1 cellular context compared by ENCODE assay signal in the genomic region with DNA sequence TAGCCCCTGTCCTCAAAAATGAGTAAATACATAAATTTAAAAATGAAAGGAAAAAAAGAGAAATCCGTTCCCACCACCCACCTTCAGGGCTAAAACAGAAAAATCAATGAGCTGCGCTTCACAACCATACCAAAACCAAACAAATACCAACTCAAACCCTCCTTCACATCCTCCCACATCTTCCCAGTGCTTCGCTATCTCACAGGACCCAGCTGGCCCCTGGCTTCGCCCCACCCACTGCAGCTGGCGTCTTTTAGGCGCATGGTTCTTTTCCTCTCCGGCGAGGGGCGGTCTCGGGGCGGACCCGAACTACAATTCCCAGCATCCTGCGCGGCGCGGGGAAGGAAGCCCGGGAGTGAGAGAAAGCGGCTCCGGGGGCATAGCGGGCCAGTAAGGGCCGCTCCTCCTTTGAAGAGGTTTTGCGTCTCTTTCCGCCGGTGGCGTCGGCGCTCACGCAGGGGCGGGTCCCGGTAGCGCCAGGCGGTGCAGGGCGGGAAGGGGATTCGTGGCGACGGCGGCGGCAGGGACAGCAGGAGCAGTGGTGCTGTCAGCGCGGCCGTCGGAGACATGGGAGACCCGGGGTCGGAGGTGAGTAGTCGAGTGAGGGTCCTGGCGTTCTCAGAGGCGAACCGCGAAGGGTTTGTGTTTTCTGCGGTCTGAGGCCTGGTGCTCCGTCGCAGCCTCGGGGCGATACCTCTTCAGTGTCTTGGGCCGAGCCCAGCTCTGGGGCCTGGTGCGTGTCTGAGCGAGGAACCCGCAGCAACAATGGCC.
A peak's percentile ranks its signal among the peaks of the same experiment; 100 is the strongest.
TF ChIP-seq lines count a peak whose summit lies in the region.

A gene with protein sequence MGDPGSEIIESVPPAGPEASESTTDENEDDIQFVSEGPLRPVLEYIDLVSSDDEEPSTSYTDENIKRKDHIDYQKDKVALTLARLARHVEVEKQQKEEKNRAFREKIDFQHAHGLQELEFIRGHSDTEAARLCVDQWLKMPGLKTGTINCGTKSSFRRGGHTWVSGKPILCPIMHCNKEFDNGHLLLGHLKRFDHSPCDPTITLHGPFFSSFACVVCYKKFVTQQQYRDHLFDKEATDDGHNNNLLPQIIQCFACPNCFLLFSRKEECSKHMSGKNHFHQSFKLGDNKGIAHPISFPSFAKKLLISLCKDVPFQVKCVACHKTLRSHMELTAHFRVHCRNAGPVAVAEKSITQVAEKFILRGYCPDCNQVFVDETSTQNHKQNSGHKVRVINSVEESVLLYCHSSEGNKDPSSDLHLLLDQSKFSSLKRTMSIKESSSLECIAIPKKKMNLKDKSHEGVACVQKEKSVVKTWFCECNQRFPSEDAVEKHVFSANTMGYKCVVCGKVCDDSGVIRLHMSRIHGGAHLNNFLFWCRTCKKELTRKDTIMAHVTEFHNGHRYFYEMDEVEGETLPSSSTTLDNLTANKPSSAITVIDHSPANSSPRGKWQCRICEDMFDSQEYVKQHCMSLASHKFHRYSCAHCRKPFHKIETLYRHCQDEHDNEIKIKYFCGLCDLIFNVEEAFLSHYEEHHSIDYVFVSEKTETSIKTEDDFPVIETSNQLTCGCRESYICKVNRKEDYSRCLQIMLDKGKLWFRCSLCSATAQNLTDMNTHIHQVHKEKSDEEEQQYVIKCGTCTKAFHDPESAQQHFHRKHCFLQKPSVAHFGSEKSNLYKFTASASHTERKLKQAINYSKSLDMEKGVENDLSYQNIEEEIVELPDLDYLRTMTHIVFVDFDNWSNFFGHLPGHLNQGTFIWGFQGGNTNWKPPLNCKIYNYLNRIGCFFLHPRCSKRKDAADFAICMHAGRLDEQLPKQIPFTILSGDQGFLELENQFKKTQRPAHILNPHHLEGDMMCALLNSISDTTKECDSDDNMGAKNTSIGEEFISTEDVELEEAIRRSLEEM (plus strand): TSS at position 502 of the 771 bp plus-strand sequence. CDS start 66 bp downstream, at position 568.

TF ChIP-seq in K562, 482 proteins besides CTCF, POLR2A, EP300 and RAD21 (continued from another document and continues in another):
- TF ChIP-seq, protein P1, sequence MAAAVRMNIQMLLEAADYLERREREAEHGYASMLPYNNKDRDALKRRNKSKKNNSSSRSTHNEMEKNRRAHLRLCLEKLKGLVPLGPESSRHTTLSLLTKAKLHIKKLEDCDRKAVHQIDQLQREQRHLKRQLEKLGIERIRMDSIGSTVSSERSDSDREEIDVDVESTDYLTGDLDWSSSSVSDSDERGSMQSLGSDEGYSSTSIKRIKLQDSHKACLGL (CRISPR knock-in tag; IDR thresholded peaks at IDR 0.05; ENCODE audit: borderline replicate concordance, poor library complexity, severe bottlenecking) = no peak
- TF ChIP-seq KLF6 (CRISPR knock-in tag; IDR thresholded peaks at IDR 0.05; ENCODE audit: borderline replicate concordance) (peak; percentile 77; the same call in 1 of the 2 replicates), TRIM28 (IDR thresholded peaks at IDR 0.05) (peak; percentile 42; the same call in 1 of the 2 replicates), MBD2 (IDR thresholded peaks at IDR 0.05; ENCODE audit: borderline replicate concordance, low read depth) (peak; percentile 88), ATF1 (CRISPR knock-in tag; IDR thresholded peaks at IDR 0.05) (no peak), ATF1 (tag; IDR thresholded peaks at IDR 0.05) (peak; percentile 89), PCBP1 (IDR thresholded peaks at IDR 0.05; ENCODE audit: low read depth, low read length, poor library complexity, severe bottlenecking) (no peak), SMAD1 (IDR thresholded peaks at IDR 0.05; ENCODE audit: low read depth, low read length, partially characterized antibody) (peak; percentile 39), ZNF408 (CRISPR knock-in tag; IDR thresholded peaks at IDR 0.05; ENCODE audit: low read depth) (no peak), MEIS2 (IDR thresholded peaks at IDR 0.05; ENCODE audit: partially characterized antibody) (peak; percentile 16), EHMT2 (IDR thresholded peaks at IDR 0.05) (peak; percentile 49; the same call in 1 of the 2 replicates), NCOR1 (IDR thresholded peaks at IDR 0.05) (peak; percentile 92), CHD1 (IDR thresholded peaks at IDR 0.05; ENCODE audit: low read length) (no peak), C11orf30 (IDR thresholded peaks at IDR 0.05; ENCODE audit: low read depth) (no peak), KLF16 (IDR thresholded peaks at IDR 0.05) (peak; percentile 96), MTA1 (IDR thresholded peaks at IDR 0.05; ENCODE audit: borderline replicate concordance) (no peak), ZNF583 (CRISPR knock-in tag; IDR thresholded peaks at IDR 0.05) (peak; percentile 29; the same call in 1 of the 2 replicates), ZNF184 (CRISPR knock-in tag; IDR thresholded peaks at IDR 0.05) (no peak), ESRRA (IDR thresholded peaks at IDR 0.05; ENCODE audit: borderline replicate concordance, low read depth) (no peak; the same call in 1 of the 2 replicates), ZNF121 (CRISPR knock-in tag; conservative IDR thresholded peaks at IDR 0.05) (no peak), TAF15 (IDR thresholded peaks at IDR 0.05; ENCODE audit: low read depth, low read length) (no peak)
- TF ChIP-seq, protein P2, sequence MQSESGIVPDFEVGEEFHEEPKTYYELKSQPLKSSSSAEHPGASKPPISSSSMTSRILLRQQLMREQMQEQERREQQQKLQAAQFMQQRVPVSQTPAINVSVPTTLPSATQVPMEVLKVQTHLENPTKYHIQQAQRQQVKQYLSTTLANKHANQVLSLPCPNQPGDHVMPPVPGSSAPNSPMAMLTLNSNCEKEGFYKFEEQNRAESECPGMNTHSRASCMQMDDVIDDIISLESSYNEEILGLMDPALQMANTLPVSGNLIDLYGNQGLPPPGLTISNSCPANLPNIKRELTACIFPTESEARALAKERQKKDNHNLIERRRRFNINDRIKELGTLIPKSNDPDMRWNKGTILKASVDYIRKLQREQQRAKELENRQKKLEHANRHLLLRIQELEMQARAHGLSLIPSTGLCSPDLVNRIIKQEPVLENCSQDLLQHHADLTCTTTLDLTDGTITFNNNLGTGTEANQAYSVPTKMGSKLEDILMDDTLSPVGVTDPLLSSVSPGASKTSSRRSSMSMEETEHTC (IDR thresholded peaks at IDR 0.05) = no peak; the same call in 1 of the 2 replicates
- TF ChIP-seq, protein P3, sequence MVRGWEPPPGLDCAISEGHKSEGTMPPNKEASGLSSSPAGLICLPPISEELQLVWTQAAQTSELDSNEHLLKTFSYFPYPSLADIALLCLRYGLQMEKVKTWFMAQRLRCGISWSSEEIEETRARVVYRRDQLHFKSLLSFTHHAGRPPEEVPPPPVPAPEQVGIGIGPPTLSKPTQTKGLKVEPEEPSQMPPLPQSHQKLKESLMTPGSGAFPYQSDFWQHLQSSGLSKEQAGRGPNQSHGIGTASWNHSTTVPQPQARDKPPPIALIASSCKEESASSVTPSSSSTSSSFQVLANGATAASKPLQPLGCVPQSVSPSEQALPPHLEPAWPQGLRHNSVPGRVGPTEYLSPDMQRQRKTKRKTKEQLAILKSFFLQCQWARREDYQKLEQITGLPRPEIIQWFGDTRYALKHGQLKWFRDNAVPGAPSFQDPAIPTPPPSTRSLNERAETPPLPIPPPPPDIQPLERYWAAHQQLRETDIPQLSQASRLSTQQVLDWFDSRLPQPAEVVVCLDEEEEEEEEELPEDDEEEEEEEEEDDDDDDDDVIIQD (CRISPR knock-in tag; IDR thresholded peaks at IDR 0.05) = no peak
- TF ChIP-seq, protein P4, sequence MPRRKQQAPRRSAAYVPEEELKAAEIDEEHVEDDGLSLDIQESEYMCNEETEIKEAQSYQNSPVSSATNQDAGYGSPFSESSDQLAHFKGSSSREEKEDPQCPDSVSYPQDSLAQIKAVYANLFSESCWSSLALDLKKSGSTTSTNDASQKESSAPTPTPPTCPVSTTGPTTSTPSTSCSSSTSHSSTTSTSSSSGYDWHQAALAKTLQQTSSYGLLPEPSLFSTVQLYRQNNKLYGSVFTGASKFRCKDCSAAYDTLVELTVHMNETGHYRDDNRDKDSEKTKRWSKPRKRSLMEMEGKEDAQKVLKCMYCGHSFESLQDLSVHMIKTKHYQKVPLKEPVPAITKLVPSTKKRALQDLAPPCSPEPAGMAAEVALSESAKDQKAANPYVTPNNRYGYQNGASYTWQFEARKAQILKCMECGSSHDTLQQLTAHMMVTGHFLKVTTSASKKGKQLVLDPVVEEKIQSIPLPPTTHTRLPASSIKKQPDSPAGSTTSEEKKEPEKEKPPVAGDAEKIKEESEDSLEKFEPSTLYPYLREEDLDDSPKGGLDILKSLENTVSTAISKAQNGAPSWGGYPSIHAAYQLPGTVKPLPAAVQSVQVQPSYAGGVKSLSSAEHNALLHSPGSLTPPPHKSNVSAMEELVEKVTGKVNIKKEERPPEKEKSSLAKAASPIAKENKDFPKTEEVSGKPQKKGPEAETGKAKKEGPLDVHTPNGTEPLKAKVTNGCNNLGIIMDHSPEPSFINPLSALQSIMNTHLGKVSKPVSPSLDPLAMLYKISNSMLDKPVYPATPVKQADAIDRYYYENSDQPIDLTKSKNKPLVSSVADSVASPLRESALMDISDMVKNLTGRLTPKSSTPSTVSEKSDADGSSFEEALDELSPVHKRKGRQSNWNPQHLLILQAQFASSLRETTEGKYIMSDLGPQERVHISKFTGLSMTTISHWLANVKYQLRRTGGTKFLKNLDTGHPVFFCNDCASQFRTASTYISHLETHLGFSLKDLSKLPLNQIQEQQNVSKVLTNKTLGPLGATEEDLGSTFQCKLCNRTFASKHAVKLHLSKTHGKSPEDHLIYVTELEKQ (CRISPR knock-in tag; IDR thresholded peaks at IDR 0.05) = no peak
- TF ChIP-seq, protein P5, sequence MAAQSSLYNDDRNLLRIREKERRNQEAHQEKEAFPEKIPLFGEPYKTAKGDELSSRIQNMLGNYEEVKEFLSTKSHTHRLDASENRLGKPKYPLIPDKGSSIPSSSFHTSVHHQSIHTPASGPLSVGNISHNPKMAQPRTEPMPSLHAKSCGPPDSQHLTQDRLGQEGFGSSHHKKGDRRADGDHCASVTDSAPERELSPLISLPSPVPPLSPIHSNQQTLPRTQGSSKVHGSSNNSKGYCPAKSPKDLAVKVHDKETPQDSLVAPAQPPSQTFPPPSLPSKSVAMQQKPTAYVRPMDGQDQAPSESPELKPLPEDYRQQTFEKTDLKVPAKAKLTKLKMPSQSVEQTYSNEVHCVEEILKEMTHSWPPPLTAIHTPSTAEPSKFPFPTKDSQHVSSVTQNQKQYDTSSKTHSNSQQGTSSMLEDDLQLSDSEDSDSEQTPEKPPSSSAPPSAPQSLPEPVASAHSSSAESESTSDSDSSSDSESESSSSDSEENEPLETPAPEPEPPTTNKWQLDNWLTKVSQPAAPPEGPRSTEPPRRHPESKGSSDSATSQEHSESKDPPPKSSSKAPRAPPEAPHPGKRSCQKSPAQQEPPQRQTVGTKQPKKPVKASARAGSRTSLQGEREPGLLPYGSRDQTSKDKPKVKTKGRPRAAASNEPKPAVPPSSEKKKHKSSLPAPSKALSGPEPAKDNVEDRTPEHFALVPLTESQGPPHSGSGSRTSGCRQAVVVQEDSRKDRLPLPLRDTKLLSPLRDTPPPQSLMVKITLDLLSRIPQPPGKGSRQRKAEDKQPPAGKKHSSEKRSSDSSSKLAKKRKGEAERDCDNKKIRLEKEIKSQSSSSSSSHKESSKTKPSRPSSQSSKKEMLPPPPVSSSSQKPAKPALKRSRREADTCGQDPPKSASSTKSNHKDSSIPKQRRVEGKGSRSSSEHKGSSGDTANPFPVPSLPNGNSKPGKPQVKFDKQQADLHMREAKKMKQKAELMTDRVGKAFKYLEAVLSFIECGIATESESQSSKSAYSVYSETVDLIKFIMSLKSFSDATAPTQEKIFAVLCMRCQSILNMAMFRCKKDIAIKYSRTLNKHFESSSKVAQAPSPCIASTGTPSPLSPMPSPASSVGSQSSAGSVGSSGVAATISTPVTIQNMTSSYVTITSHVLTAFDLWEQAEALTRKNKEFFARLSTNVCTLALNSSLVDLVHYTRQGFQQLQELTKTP (IDR thresholded peaks at IDR 0.05; ENCODE audit: low read depth in 1 of 2, partially characterized antibody in 2 of 2) = peak; percentile 73 to 90
- TF ChIP-seq, protein P6, sequence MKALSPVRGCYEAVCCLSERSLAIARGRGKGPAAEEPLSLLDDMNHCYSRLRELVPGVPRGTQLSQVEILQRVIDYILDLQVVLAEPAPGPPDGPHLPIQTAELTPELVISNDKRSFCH (CRISPR knock-in tag; IDR thresholded peaks at IDR 0.05) = no peak
- TF ChIP-seq, protein P6 (tag; IDR thresholded peaks at IDR 0.05) = no peak
- TF ChIP-seq, protein P7, sequence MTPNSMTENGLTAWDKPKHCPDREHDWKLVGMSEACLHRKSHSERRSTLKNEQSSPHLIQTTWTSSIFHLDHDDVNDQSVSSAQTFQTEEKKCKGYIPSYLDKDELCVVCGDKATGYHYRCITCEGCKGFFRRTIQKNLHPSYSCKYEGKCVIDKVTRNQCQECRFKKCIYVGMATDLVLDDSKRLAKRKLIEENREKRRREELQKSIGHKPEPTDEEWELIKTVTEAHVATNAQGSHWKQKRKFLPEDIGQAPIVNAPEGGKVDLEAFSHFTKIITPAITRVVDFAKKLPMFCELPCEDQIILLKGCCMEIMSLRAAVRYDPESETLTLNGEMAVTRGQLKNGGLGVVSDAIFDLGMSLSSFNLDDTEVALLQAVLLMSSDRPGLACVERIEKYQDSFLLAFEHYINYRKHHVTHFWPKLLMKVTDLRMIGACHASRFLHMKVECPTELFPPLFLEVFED (CRISPR knock-in tag; conservative IDR thresholded peaks at IDR 0.05) = no peak; the same call in 1 of the 2 replicates
- TF ChIP-seq, protein P8, sequence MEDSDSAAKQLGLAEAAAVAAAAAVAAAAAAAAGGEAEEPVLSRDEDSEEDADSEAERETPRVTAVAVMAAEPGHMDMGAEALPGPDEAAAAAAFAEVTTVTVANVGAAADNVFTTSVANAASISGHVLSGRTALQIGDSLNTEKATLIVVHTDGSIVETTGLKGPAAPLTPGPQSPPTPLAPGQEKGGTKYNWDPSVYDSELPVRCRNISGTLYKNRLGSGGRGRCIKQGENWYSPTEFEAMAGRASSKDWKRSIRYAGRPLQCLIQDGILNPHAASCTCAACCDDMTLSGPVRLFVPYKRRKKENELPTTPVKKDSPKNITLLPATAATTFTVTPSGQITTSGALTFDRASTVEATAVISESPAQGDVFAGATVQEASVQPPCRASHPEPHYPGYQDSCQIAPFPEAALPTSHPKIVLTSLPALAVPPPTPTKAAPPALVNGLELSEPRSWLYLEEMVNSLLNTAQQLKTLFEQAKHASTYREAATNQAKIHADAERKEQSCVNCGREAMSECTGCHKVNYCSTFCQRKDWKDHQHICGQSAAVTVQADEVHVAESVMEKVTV (CRISPR knock-in tag; IDR thresholded peaks at IDR 0.05) = no peak
- TF ChIP-seq, protein P9, sequence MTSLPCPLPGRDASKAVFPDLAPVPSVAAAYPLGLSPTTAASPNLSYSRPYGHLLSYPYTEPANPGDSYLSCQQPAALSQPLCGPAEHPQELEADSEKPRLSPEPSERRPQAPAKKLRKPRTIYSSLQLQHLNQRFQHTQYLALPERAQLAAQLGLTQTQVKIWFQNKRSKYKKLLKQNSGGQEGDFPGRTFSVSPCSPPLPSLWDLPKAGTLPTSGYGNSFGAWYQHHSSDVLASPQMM (CRISPR knock-in tag; IDR thresholded peaks at IDR 0.05) = no peak
- TF ChIP-seq, protein P10, sequence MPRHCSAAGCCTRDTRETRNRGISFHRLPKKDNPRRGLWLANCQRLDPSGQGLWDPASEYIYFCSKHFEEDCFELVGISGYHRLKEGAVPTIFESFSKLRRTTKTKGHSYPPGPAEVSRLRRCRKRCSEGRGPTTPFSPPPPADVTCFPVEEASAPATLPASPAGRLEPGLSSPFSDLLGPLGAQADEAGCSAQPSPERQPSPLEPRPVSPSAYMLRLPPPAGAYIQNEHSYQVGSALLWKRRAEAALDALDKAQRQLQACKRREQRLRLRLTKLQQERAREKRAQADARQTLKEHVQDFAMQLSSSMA (CRISPR knock-in tag; IDR thresholded peaks at IDR 0.05) = no peak
